ENCODE assay signal across 16 cellular contexts in the genomic region with DNA sequence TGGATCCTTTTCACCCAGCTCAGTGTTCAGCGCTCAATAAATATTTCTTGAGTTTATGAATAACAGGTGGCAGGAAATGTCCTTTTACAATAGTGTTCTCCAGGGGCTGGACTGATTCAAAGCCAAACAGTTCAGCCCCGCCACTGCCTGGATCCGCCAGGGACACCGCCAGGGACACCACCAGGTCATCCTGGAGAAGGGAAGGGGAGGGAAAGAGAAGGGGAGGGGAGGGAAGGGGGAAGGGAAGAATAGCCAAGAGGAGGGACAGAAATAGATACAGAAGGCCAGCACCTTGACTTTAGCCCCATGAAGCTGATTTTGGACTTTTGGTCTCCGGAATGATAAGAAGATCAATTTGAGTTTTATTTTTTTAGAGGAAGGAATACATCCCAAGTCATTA.
"Had no signal": no experiment of that assay in that cellular context is flagged by ENCODE, and none has a peak within 500 bp of the region (broad histone marks: within the 10 kb centered on the region; RNA-seq: fewer than 3 reads in every experiment).

No MANE protein-coding gene starts in this region.

- H3K9ac ChIP-seq: parathyroid adenoma had no signal

- H3K4me1 ChIP-seq: parathyroid adenoma, tibial artery had no signal

- H3K27ac ChIP-seq: dorsolateral prefrontal cortex, neutrophil, parathyroid adenoma, skin epidermis, tibial artery had no signal

- DNase-seq: activated CD4-positive, alpha-beta T cell treated with anti-CD3 and anti-CD28 coated beads, Interleukin-2, amount 10 ng/mL, durations not matched to agents 24 days and 14 days; activated CD4-positive, CD25-positive, alpha-beta regulatory T cell; activated CD8-positive, alpha-beta memory T cell treated with anti-CD3 and anti-CD28 coated beads, Interleukin-2, amount 50 U/mL, for 48 hours; activated gamma-delta T cell; activated T-cell treated with anti-CD3 and anti-CD28 coated beads, Interleukin-2, amount 50 U/mL, for 72 hours; amniotic stem cell; dorsolateral prefrontal cortex; islet precursor cell; stimulated activated CD4-positive, alpha-beta T cell treated with anti-CD3 and anti-CD28 coated beads, Interleukin-15, amount 100 ng/mL, for 24 hours; stimulated activated CD4-positive, alpha-beta T cell treated with anti-CD3 and anti-CD28 coated beads, Interleukin-4, amount 100 ng/mL, for 1 hour; stimulated activated naive CD4-positive, alpha-beta T cell; tibial artery had no signal

- H3K9me3 ChIP-seq: neutrophil, tibial artery had no signal

- H2AFZ ChIP-seq: parathyroid adenoma had no signal

- H3K4me3 ChIP-seq: dorsolateral prefrontal cortex, lung, skin epidermis, tibial artery had no signal

- H3K36me3 ChIP-seq: neutrophil, tibial artery had no signal
